Comparison of ENCODE assay signal across 33 cellular contexts in genomic region chr6:35903679-35904078, GRCh38.
"Had no signal": no experiment of that assay in that cellular context is flagged by ENCODE, and none has a peak within 500 bp of the region (broad histone marks: within the 10 kb centered on the region; RNA-seq: fewer than 3 reads in every experiment).

No MANE protein-coding gene starts in this region.

- ATAC-seq: activated CD8-positive, alpha-beta T cell treated with anti-CD3 and anti-CD28 coated beads for 36 hours; activated naive CD4-positive, alpha-beta T cell treated with anti-CD3 and anti-CD28 coated beads, Interleukin-2, amount 50 U/mL, for 72 hours; activated T-cell treated with anti-CD3 and anti-CD28 coated beads, Interleukin-2, amount 50 U/mL, for 4 hours; activated T-cell treated with anti-CD3 and anti-CD28 coated beads, Interleukin-2, amount 50 U/mL, for 72 hours; activated T-helper 17 cell treated with anti-CD3 and anti-CD28 coated beads, Interleukin-2, amount 50 U/mL, for 72 hours had no signal

- H3K36me3 ChIP-seq: adrenal gland, cardiac muscle cell had no signal

- DNase-seq: activated B cell treated with CpG ODN at 0.5 μM for 24 hours; activated CD4-positive, alpha-beta memory T cell treated with anti-CD3 and anti-CD28 coated beads for 36 hours; activated CD4-positive, alpha-beta T cell treated with anti-CD3 and anti-CD28 coated beads for 4 hours; activated CD4-positive, alpha-beta T cell treated with anti-CD3 and anti-CD28 coated beads, Interleukin-2, amount 10 ng/mL, durations not matched to agents 24 days and 14 days; activated CD4-positive, alpha-beta T cell treated with anti-CD3 and anti-CD28 coated beads, Interleukin-2, amount 50 U/mL, for 1 hour; activated CD4-positive, alpha-beta T cell treated with anti-CD3 and anti-CD28 coated beads, Interleukin-2, amount 50 U/mL, for 4 hours; activated CD4-positive, CD25-positive, alpha-beta regulatory T cell treated with anti-CD3 and anti-CD28 coated beads, Interleukin-2, amount 50 U/mL, for 72 hours; activated CD8-positive, alpha-beta memory T cell treated with anti-CD3 and anti-CD28 coated beads, Interleukin-2, amount 50 U/mL, for 4 hours; activated CD8-positive, alpha-beta T cell treated with anti-CD3 and anti-CD28 coated beads for 36 hours; activated effector memory CD4-positive, alpha-beta T cell treated with anti-CD3 and anti-CD28 coated beads, Interleukin-2, amount 50 U/mL, for 16 hours; activated gamma-delta T cell treated with Interleukin-2 at 50 U/mL for 16 hours; activated naive CD4-positive, alpha-beta T cell; activated naive CD4-positive, alpha-beta T cell treated with anti-CD3 and anti-CD28 coated beads for 36 hours; activated naive CD4-positive, alpha-beta T cell treated with anti-CD3 and anti-CD28 coated beads, Interleukin-2, amount 50 U/mL, for 16 hours; activated naive CD8-positive, alpha-beta T cell treated with anti-CD3 and anti-CD28 coated beads for 36 hours; activated T-cell treated with anti-CD3 and anti-CD28 coated beads for 4 hours; activated T-cell treated with anti-CD3 and anti-CD28 coated beads, Interleukin-2, amount 50 U/mL, for 1 hour; activated T-cell treated with anti-CD3 and anti-CD28 coated beads, Interleukin-2, amount 50 U/mL, for 4 hours; activated T-cell treated with anti-CD3 and anti-CD28 coated beads, Interleukin-2, amount 50 U/mL, for 72 hours; adrenal gland; amniotic stem cell; caudate nucleus; cerebellar nuclear complex; T-helper 1 cell; T-helper 2 cell; T-helper 9 cell had no signal

- H3K27ac ChIP-seq: adrenal gland, ascending aorta, cardiac muscle cell, VCaP had no signal

- H3K27me3 ChIP-seq: adrenal gland, ascending aorta, cardiac muscle cell had no signal

- H3K4me1 ChIP-seq: adrenal gland, ascending aorta had no signal

- FAIRE-seq: bronchial epithelial cell, TTC549 had no signal

- H3K9me3 ChIP-seq: adrenal gland, ascending aorta had no signal

- H3K4me3 ChIP-seq: adrenal gland, ascending aorta, cardiac muscle cell had no signal
